In genomic region chr11:16155448-16155847, GRCh38 we compare ENCODE assay signal across 10 cellular contexts.
"Had no signal": no experiment of that assay in that cellular context is flagged by ENCODE, and none has a peak within 500 bp of the region (broad histone marks: within the 10 kb centered on the region; RNA-seq: fewer than 3 reads in every experiment).

No MANE protein-coding gene starts in this region.

- H3K36me3 ChIP-seq: stomach, thoracic aorta had no signal

- H3K27ac ChIP-seq: thoracic aorta, VCaP had no signal

- H3K9me3 ChIP-seq: stomach, thoracic aorta had no signal

- DNase-seq: activated CD4-positive, alpha-beta T cell treated with anti-CD3 and anti-CD28 coated beads for 36 hours; activated CD8-positive, alpha-beta memory T cell treated with anti-CD3 and anti-CD28 coated beads, Interleukin-2, amount 50 U/mL, for 48 hours; activated CD8-positive, alpha-beta T cell treated with anti-CD3 and anti-CD28 coated beads, Interleukin-2, amount 10 ng/mL, durations not matched to agents 7 days and 5 days; activated naive CD4-positive, alpha-beta T cell; left colon; stimulated activated CD4-positive, alpha-beta T cell treated with anti-CD3 and anti-CD28 coated beads, Interleukin-4, amount 100 ng/mL, for 4 hours; stomach; T-cell had no signal

- ATAC-seq: activated CD4-positive, alpha-beta T cell treated with anti-CD3 and anti-CD28 coated beads for 36 hours; activated CD8-positive, alpha-beta T cell treated with anti-CD3 and anti-CD28 coated beads, Interleukin-2, amount 10 ng/mL, durations not matched to agents 7 days and 5 days; left colon; T-cell had no signal

- H3K4me3 ChIP-seq: stomach, thoracic aorta had no signal

- H3K27me3 ChIP-seq: stomach had no signal
